Comparison of ENCODE assay signal across 22 cellular contexts in genomic region chr16:35255816-35256215, GRCh38.
DNase-seq lines count a peak whose midpoint lies in the region; ATAC-seq and TF ChIP-seq lines count a peak whose summit lies in the region.
"Had no signal": no experiment of that assay in that cellular context is flagged by ENCODE, and none has a peak within 500 bp of the region (broad histone marks: within the 10 kb centered on the region; RNA-seq: fewer than 3 reads in every experiment).

No MANE protein-coding gene starts in this region.

- TF ChIP-seq RAD21 in SK-N-SH (IDR thresholded peaks at IDR 0.05; ENCODE audit: low read length), result no peak

- H3K4me1 Mint-ChIP-seq in natural killer cell treated with Interleukin-12 subunit alpha and Interleukin-12 subunit beta and Interleukin-15 and Interleukin-18, amount 100 ng/mL, for 72 hours (ENCODE audit: low read depth in 2 of 2), result no peaks in the 10 kb centered on the region
- H3K4me1 Mint-ChIP-seq: B cell; CD4-positive, CD25-positive, alpha-beta regulatory T cell had no signal

- H3K9me3 ChIP-seq in SK-N-SH (no peaks in the 10 kb centered on the region), esophagus muscularis mucosa (peaks cover 0 to 22% (median 5%) of the 10 kb centered on the region in 4 donors), testis (no peaks in the 10 kb centered on the region), spleen (peaks cover 0 to 73% (median 52%) of the 10 kb centered on the region in 8 donors)
- H3K9me3 ChIP-seq: Caco-2 had no signal

- 19% methylated on average over 11 of the region's 11 CpGs for WGBS in SK-N-SH (ENCODE audit: low lambda C conversion rate)
- WGBS in esophagus muscularis mucosa, result 48% methylated on average over 11 of the region's 11 CpGs
- 36 to 37% methylated on average over 11 of the region's 11 CpGs for WGBS in testis, 2 donors
- WGBS in spleen, 5 donors, result 47 to 62% (median 52%) methylated on average over 11 of the region's 11 CpGs

- no peak for TF ChIP-seq EP300 in SK-N-SH (IDR thresholded peaks at IDR 0.05; ENCODE audit: borderline replicate concordance in 1 of 2, low read depth in 1 of 2, low read length in 1 of 2)
- no peak for TF ChIP-seq EP300 in esophagus muscularis mucosa (IDR thresholded peaks at IDR 0.05)

- H3K9me2 ChIP-seq in SK-N-SH, result no peaks in the 10 kb centered on the region

- peak overlapping the region; percentile 88 for H2AFZ ChIP-seq in SK-N-SH (ENCODE audit: low read depth)
- H2AFZ ChIP-seq: GM23248 had no signal

- no peak overlapping the region for H3K27ac ChIP-seq in SK-N-SH (ENCODE audit: low read depth in 2 of 2, low read length in 1 of 2)
- no peak overlapping the region for H3K27ac ChIP-seq in esophagus muscularis mucosa (replicated peaks in 1 of 4)
- H3K27ac ChIP-seq in testis, result no peak overlapping the region
- no peak overlapping the region for H3K27ac ChIP-seq in spleen
- H3K27ac ChIP-seq: 22Rv1, BLaER1, C4-2B, GM23248 had no signal

- no peaks in the 10 kb centered on the region for H3K4me1 ChIP-seq in SK-N-SH (ENCODE audit: control insufficient read depth in 1 of 2, insufficient read depth in 2 of 2, low read depth in 1 of 2, low read length in 1 of 2)
- no peaks in the 10 kb centered on the region for H3K4me1 ChIP-seq in esophagus muscularis mucosa
- H3K4me1 ChIP-seq in testis, result no peaks in the 10 kb centered on the region
- no peaks in the 10 kb centered on the region for H3K4me1 ChIP-seq in spleen
- H3K4me1 ChIP-seq: BLaER1, Caco-2 had no signal

- POLR2A ChIA-PET in SK-N-SH (lab: Yijun Ruan, JAX), result no interaction called here

- H3F3A ChIP-seq in SK-N-SH (replicated peaks; ENCODE audit: insufficient read depth), result no peaks in the 10 kb centered on the region

- CTCF ChIA-PET in SK-N-SH (lab: Yijun Ruan, JAX), result no interaction called here

- H3K4me3 ChIP-seq in SK-N-SH (ENCODE audit: low read depth in 2 of 2, low read length in 1 of 2) (peak overlapping the region; percentile 54 to 62), esophagus muscularis mucosa (no peak overlapping the region), testis (peak overlapping the region; percentile 32 to 48), spleen (no peak overlapping the region)
- H3K4me3 ChIP-seq: BLaER1, GM12878, GM23248 had no signal

- no peaks in the 10 kb centered on the region for H3K27me3 Mint-ChIP-seq in natural killer cell treated with Interleukin-12 subunit alpha and Interleukin-12 subunit beta and Interleukin-15 and Interleukin-18, amount 100 ng/mL, for 72 hours
- H3K27me3 Mint-ChIP-seq: B cell; CD4-positive, CD25-positive, alpha-beta regulatory T cell had no signal

- TF ChIP-seq CTCF in SK-N-SH (IDR thresholded peaks at IDR 0.05) (no peak), esophagus muscularis mucosa (IDR thresholded peaks at IDR 0.05) (no peak), testis (IDR thresholded peaks at IDR 0.05) (no peak), spleen (IDR thresholded peaks at IDR 0.05 in 8 of 11, conservative IDR thresholded peaks at IDR 0.05 in 3 of 11) (no peak)

- H3K27me3 ChIP-seq in SK-N-SH (ENCODE audit: insufficient read depth) (no peaks in the 10 kb centered on the region), esophagus muscularis mucosa (peaks cover 0 to 10% (median 0%) of the 10 kb centered on the region in 4 donors), testis (no peaks in the 10 kb centered on the region), spleen (replicated peaks in 1 of 7) (no peaks in the 10 kb centered on the region)
- H3K27me3 ChIP-seq: BLaER1 had no signal

- no peak for TF ChIP-seq POLR2A in esophagus muscularis mucosa (IDR thresholded peaks at IDR 0.05; ENCODE audit: low read depth)
- TF ChIP-seq POLR2A in testis (IDR thresholded peaks at IDR 0.05), result no peak
- no peak for TF ChIP-seq POLR2A in spleen (IDR thresholded peaks at IDR 0.05)

- intact Hi-C loops in esophagus muscularis mucosa (cut with DNase I) (no loop called here), testis (cut with DNase I; ENCODE audit: low total_unique reads) (no loop called here), spleen (cut with DNase I; ENCODE audit: low total_unique reads) (no loop called here)

- H3K9ac ChIP-seq in SK-N-SH, result no peak overlapping the region; the same call in 1 of the 2 replicates
- H3K9ac ChIP-seq: BLaER1, GM23248 had no signal

- H3K4me2 ChIP-seq in SK-N-SH, result peak overlapping the region; percentile 78
- H3K4me2 ChIP-seq: BLaER1 had no signal

- no peaks in the 10 kb centered on the region for H3K79me2 ChIP-seq in SK-N-SH (ENCODE audit: insufficient read depth)

- no peak for ATAC-seq in HG03460 (IDR thresholded peaks at IDR 0.05; ENCODE audit: unreplicated experiment)
- ATAC-seq in natural killer cell treated with Interleukin-12 subunit alpha and Interleukin-12 subunit beta and Interleukin-15 and Interleukin-18, amount 100 ng/mL, for 72 hours, result no peak
- ATAC-seq: CD8-positive, alpha-beta T cell; GM12878 had no signal

- H3K27ac Mint-ChIP-seq in natural killer cell treated with Interleukin-12 subunit alpha and Interleukin-12 subunit beta and Interleukin-15 and Interleukin-18, amount 100 ng/mL, for 72 hours, result no peak overlapping the region
- H3K27ac Mint-ChIP-seq: B cell; CD4-positive, CD25-positive, alpha-beta regulatory T cell; CD8-positive, alpha-beta T cell had no signal

- no peaks in the 10 kb centered on the region for H4K20me1 ChIP-seq in SK-N-SH (ENCODE audit: insufficient read depth)
- H4K20me1 ChIP-seq: BLaER1 had no signal

- peaks cover 18% of the 10 kb centered on the region for H3K9me3 Mint-ChIP-seq in natural killer cell treated with Interleukin-12 subunit alpha and Interleukin-12 subunit beta and Interleukin-15 and Interleukin-18, amount 100 ng/mL, for 72 hours

- no peaks in the 10 kb centered on the region for H3K36me3 ChIP-seq in SK-N-SH (replicated peaks in 1 of 2; ENCODE audit: control insufficient read depth in 1 of 2, insufficient read depth in 2 of 2, low read length in 1 of 2)
- H3K36me3 ChIP-seq in esophagus muscularis mucosa, result no peaks in the 10 kb centered on the region
- H3K36me3 ChIP-seq in testis (ENCODE audit: low read depth, missing control alignments), result no peaks in the 10 kb centered on the region
- no peaks in the 10 kb centered on the region for H3K36me3 ChIP-seq in spleen
- H3K36me3 ChIP-seq: BLaER1 had no signal

- no peak overlapping the region for H3K4me3 Mint-ChIP-seq in natural killer cell treated with Interleukin-12 subunit alpha and Interleukin-12 subunit beta and Interleukin-15 and Interleukin-18, amount 100 ng/mL, for 72 hours
- H3K4me3 Mint-ChIP-seq: B cell; CD4-positive, CD25-positive, alpha-beta regulatory T cell; CD8-positive, alpha-beta T cell had no signal

- DNase-seq in NCI-H748 (lab: John Stamatoyannopoulos, UW; ENCODE audit: unreplicated experiment), result peak; percentile 14
- DNase-seq in NCI-H748 treated with DMSO at 0.1 percent for 48 hours (lab: John Stamatoyannopoulos, UW), result no peak
- no peak for DNase-seq in SK-N-SH
- peak; percentile 89 for DNase-seq in esophagus muscularis mucosa (ENCODE audit: extremely low spot score)
- no peak for DNase-seq in testis
- DNase-seq in spleen, result no peak
- DNase-seq in natural killer cell treated with Interleukin-12 subunit alpha and Interleukin-12 subunit beta and Interleukin-15 and Interleukin-18, amount 100 ng/mL, for 72 hours (ENCODE audit: low spot score), result no peak
- DNase-seq: Caco-2; CD4-positive, CD25-positive, alpha-beta regulatory T cell; CD8-positive, alpha-beta T cell; DMS153; DND-41; GDM1; GM23248; H7; HCEC 1CT had no signal

- peaks cover 17% of the 10 kb centered on the region for H3K36me3 Mint-ChIP-seq in natural killer cell treated with Interleukin-12 subunit alpha and Interleukin-12 subunit beta and Interleukin-15 and Interleukin-18, amount 100 ng/mL, for 72 hours
- H3K36me3 Mint-ChIP-seq: CD8-positive, alpha-beta T cell had no signal

TF ChIP-seq in SK-N-SH, 30 proteins besides CTCF, POLR2A, EP300 and RAD21 (continues in another document):
- no peak for TF ChIP-seq FOXM1 (IDR thresholded peaks at IDR 0.05; ENCODE audit: low read depth)
- no peak for TF ChIP-seq SMC3 (IDR thresholded peaks at IDR 0.05; ENCODE audit: low read depth, low read length)
- TF ChIP-seq, protein P1, sequence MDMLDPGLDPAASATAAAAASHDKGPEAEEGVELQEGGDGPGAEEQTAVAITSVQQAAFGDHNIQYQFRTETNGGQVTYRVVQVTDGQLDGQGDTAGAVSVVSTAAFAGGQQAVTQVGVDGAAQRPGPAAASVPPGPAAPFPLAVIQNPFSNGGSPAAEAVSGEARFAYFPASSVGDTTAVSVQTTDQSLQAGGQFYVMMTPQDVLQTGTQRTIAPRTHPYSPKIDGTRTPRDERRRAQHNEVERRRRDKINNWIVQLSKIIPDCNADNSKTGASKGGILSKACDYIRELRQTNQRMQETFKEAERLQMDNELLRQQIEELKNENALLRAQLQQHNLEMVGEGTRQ (IDR thresholded peaks at IDR 0.05; ENCODE audit: borderline replicate concordance, low read depth, low read length), result no peak
- no peak for TF ChIP-seq USF1 (IDR thresholded peaks at IDR 0.05; ENCODE audit: borderline replicate concordance, low read depth)
- no peak for TF ChIP-seq NRF1 (IDR thresholded peaks at IDR 0.05; ENCODE audit: low read depth, low read length)
- TF ChIP-seq MEF2A (IDR thresholded peaks at IDR 0.05; ENCODE audit: borderline replicate concordance, low read depth), result no peak
- TF ChIP-seq FOXJ3 (CRISPR knock-in tag; IDR thresholded peaks at IDR 0.05), result no peak
- TF ChIP-seq EZH2phosphoT487 (IDR thresholded peaks at IDR 0.05; ENCODE audit: borderline replicate concordance, low read depth), result no peak
- TF ChIP-seq NFIC (IDR thresholded peaks at IDR 0.05; ENCODE audit: borderline replicate concordance), result no peak
- no peak for TF ChIP-seq RCOR1 (IDR thresholded peaks at IDR 0.05; ENCODE audit: low read length)
- no peak for TF ChIP-seq YY1 (IDR thresholded peaks at IDR 0.05; ENCODE audit: low read depth)
- no peak for TF ChIP-seq TAF1 (IDR thresholded peaks at IDR 0.05; ENCODE audit: borderline replicate concordance, low read depth, low read length)
- TF ChIP-seq SIN3A (IDR thresholded peaks at IDR 0.05; ENCODE audit: borderline replicate concordance, low read depth, low read length), result no peak
- TF ChIP-seq TEAD4 (IDR thresholded peaks at IDR 0.05; ENCODE audit: borderline replicate concordance, insufficient read depth), result no peak
- TF ChIP-seq RXRA (IDR thresholded peaks at IDR 0.05; ENCODE audit: borderline replicate concordance, low read depth), result no peak
- no peak for TF ChIP-seq JUND (IDR thresholded peaks at IDR 0.05)
- no peak for TF ChIP-seq CHD2 (IDR thresholded peaks at IDR 0.05; ENCODE audit: low read length, partially characterized antibody)
- no peak for TF ChIP-seq GATA2 (CRISPR knock-in tag; IDR thresholded peaks at IDR 0.05)

Comparison
In these comparisons a context has a peak if more than half of its experiments do, and no peak if none do; other contexts are left out.
1. DNase-seq: peak in NCI-H748 (single experiment) and esophagus muscularis mucosa (single experiment); none in NCI-H748 treated with DMSO at 0.1 percent for 48 hours (single experiment), SK-N-SH (single experiment), testis (single experiment), spleen (single experiment) and natural killer cell treated with Interleukin-12 subunit alpha and Interleukin-12 subunit beta and Interleukin-15 and Interleukin-18, amount 100 ng/mL, for 72 hours (single experiment).
2. H3K4me3 ChIP-seq: peak in SK-N-SH (2 of 2) and testis (2 of 2); none in esophagus muscularis mucosa (0 of 4) and spleen (0 of 8).